Comparison of ENCODE assay signal across 18 cellular contexts in genomic region chr16:88798772-88799455, GRCh38. TPM values are rescaled to one million over a fixed set of nuclear protein-coding genes. Genes with fewer than 3 reads are reported as not detected.
DNase-seq lines count a peak whose midpoint lies in the region; ATAC-seq and TF ChIP-seq lines count a peak whose summit lies in the region.
"Had no signal": no experiment of that assay in that cellular context is flagged by ENCODE, and none has a peak within 500 bp of the region (broad histone marks: within the 10 kb centered on the region; RNA-seq: fewer than 3 reads in every experiment).

No MANE protein-coding gene starts in this region.

- H3K36me3 ChIP-seq in Loucy (ENCODE audit: insufficient read depth, low read length) (no peaks in the 10 kb centered on the region), GM23248 (ENCODE audit: low read depth) (no peaks in the 10 kb centered on the region)
- H3K36me3 ChIP-seq: pancreas had no signal

- H3K4me3 ChIP-seq in Loucy (ENCODE audit: low read length, poor library complexity, severe bottlenecking) (peak overlapping the region; percentile 79), GM23248 (no peak overlapping the region)
- H3K4me3 ChIP-seq: body of pancreas, dorsolateral prefrontal cortex, pancreas had no signal

- no peak overlapping the region for H3K4me3 Mint-ChIP-seq in natural killer cell treated with Interleukin-12 subunit alpha and Interleukin-12 subunit beta and Interleukin-15 and Interleukin-18, amount 100 ng/mL, for 72 hours

- H3K9me3 ChIP-seq in Loucy (ENCODE audit: insufficient read depth, low read depth, low read length) (no peaks in the 10 kb centered on the region), GM23248 (ENCODE audit: low read depth) (no peaks in the 10 kb centered on the region)
- H3K9me3 ChIP-seq: body of pancreas, pancreas had no signal

- peaks cover 0 to 9% of the 10 kb centered on the region in 2 donors for H3K4me1 Mint-ChIP-seq in natural killer cell treated with Interleukin-12 subunit alpha and Interleukin-12 subunit beta and Interleukin-15 and Interleukin-18, amount 100 ng/mL, for 72 hours (ENCODE audit: low read depth in 2 of 2)

- no peak overlapping the region for H2AFZ ChIP-seq in Loucy (ENCODE audit: low read length)
- no peak overlapping the region for H2AFZ ChIP-seq in GM23248

- no peaks in the 10 kb centered on the region for H3K9me2 ChIP-seq in Loucy (replicated peaks; ENCODE audit: low read depth, low read length)
- H3K9me2 ChIP-seq in GM23248 (ENCODE audit: insufficient read depth), result no peaks in the 10 kb centered on the region

- no peaks in the 10 kb centered on the region for H3K9me3 Mint-ChIP-seq in natural killer cell treated with Interleukin-12 subunit alpha and Interleukin-12 subunit beta and Interleukin-15 and Interleukin-18, amount 100 ng/mL, for 72 hours

- H3K9ac ChIP-seq in Loucy (ENCODE audit: low read depth, low read length, poor library complexity, severe bottlenecking), result peak overlapping the region; percentile 96
- no peak overlapping the region for H3K9ac ChIP-seq in GM23248

- peaks cover 50% of the 10 kb centered on the region for H3K4me1 ChIP-seq in Loucy (ENCODE audit: insufficient read depth, low read length, poor library complexity, severe bottlenecking)
- H3K4me1 ChIP-seq in GM23248 (ENCODE audit: insufficient read depth), result 0 out of 2 replicates have a peak, but pooled peaks cover 5% of the 10 kb centered on the region

- H4K20me1 ChIP-seq in Loucy (ENCODE audit: insufficient read depth, low read length, poor library complexity, severe bottlenecking) (no peaks in the 10 kb centered on the region), GM23248 (ENCODE audit: insufficient read depth) (no peaks in the 10 kb centered on the region)

- no peaks in the 10 kb centered on the region for H3K27me3 Mint-ChIP-seq in natural killer cell treated with Interleukin-12 subunit alpha and Interleukin-12 subunit beta and Interleukin-15 and Interleukin-18, amount 100 ng/mL, for 72 hours

- H3K36me3 Mint-ChIP-seq in natural killer cell treated with Interleukin-12 subunit alpha and Interleukin-12 subunit beta and Interleukin-15 and Interleukin-18, amount 100 ng/mL, for 72 hours, result no peaks in the 10 kb centered on the region

- H3F3A ChIP-seq in Loucy (ENCODE audit: low read depth) (peaks cover 4% of the 10 kb centered on the region), GM23248 (ENCODE audit: insufficient read depth) (no peaks in the 10 kb centered on the region)

- no peak overlapping the region for H3K27ac Mint-ChIP-seq in natural killer cell treated with Interleukin-12 subunit alpha and Interleukin-12 subunit beta and Interleukin-15 and Interleukin-18, amount 100 ng/mL, for 72 hours

- no peak overlapping the region for H3K27ac ChIP-seq in GM23248
- H3K27ac ChIP-seq: body of pancreas, dorsolateral prefrontal cortex, pancreas had no signal

- DNase-seq in NCI-H82 (lab: John Stamatoyannopoulos, UW) (peak; percentile 64), NCI-H82 treated with DMSO at 0.1 percent for 48 hours (lab: John Stamatoyannopoulos, UW; ENCODE audit: unreplicated experiment) (no peak), NCI-H69 (lab: John Stamatoyannopoulos, UW) (peak; percentile 39), myocyte (ENCODE audit: low read depth) (peak; percentile 27), GM13976 (ENCODE audit: low spot score) (no peak), GM23248 (no peak)
- DNase-seq in natural killer cell treated with Interleukin-12 subunit alpha and Interleukin-12 subunit beta and Interleukin-15 and Interleukin-18, amount 100 ng/mL, for 72 hours (ENCODE audit: low spot score), result no peak
- DNase-seq: ACHN; activated gamma-delta T cell treated with Interleukin-2 at 50 U/mL for 16 hours; body of pancreas; dorsolateral prefrontal cortex; hippocampal formation; NCI-H526; Right ventricle myocardium superior; small intestine; stimulated activated naive CD4-positive, alpha-beta T cell treated with Interleukin-2 at 50 U/mL for 16 hours had no signal

- H3K4me2 ChIP-seq in Loucy (ENCODE audit: low read depth, low read length, poor library complexity, severe bottlenecking) (peak overlapping the region; percentile 75), GM23248 (ENCODE audit: unreplicated experiment) (no peak overlapping the region)

- ATAC-seq in natural killer cell treated with Interleukin-12 subunit alpha and Interleukin-12 subunit beta and Interleukin-15 and Interleukin-18, amount 100 ng/mL, for 72 hours, result no peak
- ATAC-seq: body of pancreas, pancreas had no signal

- H3K27me3 ChIP-seq in Loucy (ENCODE audit: insufficient read depth, low read length, poor library complexity, severe bottlenecking), result no peaks in the 10 kb centered on the region
- H3K27me3 ChIP-seq in GM23248 (replicated peaks; ENCODE audit: insufficient read depth), result no peaks in the 10 kb centered on the region
- H3K27me3 ChIP-seq: body of pancreas had no signal

- H3K79me2 ChIP-seq in Loucy (ENCODE audit: insufficient read depth, low read length) (peaks cover 44% of the 10 kb centered on the region), GM23248 (ENCODE audit: insufficient read depth) (no peaks in the 10 kb centered on the region)

- in situ Hi-C loops in GM13976 (cut with MboI; ENCODE audit: low sequenced_read_pairs, unreplicated experiment) (no loop called here), GM23248 (cut with MboI) (no loop called here)

- no peak for TF ChIP-seq CTCF in Loucy (conservative IDR thresholded peaks at IDR 0.05; ENCODE audit: low read length)
- no peak for TF ChIP-seq CTCF in GM13976 (IDR thresholded peaks at IDR 0.05; ENCODE audit: borderline replicate concordance, control extremely low read depth, extremely low read depth, insufficient read depth, missing control alignments)

RNA-seq across cellular contexts. Expression of gene CDT1, which starts 4.7 kb away (rescaled TPM):
- total RNA-seq in myocyte, result 0.16 and 1.9 TPM in 2 replicates
- polyA plus RNA-seq in myocyte (2012), result 0.74 TPM
- 11.3 and 14.2 TPM in 2 replicates for total RNA-seq in GM23248 (2014; rRNA removed; shearing (Covaris generic))
- 5.4 and 5.9 TPM in 2 replicates for polyA plus RNA-seq in GM23248 (2016; fragmentation: Nextera tagmentation; extraction: Ambion mirVana)
- 100 to 1,000 TPM in 1 of 2 donors, 10 to 100 TPM in 1; 50.0 to 129 TPM for total RNA-seq in natural killer cell treated with Interleukin-12 subunit alpha and Interleukin-12 subunit beta and Interleukin-15 and Interleukin-18, amount 100 ng/mL, for 72 hours

RNA-seq across cellular contexts. Expression of gene APRT, which starts 12.8 kb away (rescaled TPM):
- 86.9 and 89.3 TPM in 2 replicates for total RNA-seq in myocyte
- polyA plus RNA-seq in myocyte (2012), result 123 TPM
- 105 and 150 TPM in 2 replicates for total RNA-seq in GM23248 (2014; rRNA removed; shearing (Covaris generic))
- 224 and 226 TPM in 2 replicates for polyA plus RNA-seq in GM23248 (2016; fragmentation: Nextera tagmentation; extraction: Ambion mirVana)
- total RNA-seq in natural killer cell treated with Interleukin-12 subunit alpha and Interleukin-12 subunit beta and Interleukin-15 and Interleukin-18, amount 100 ng/mL, for 72 hours, result 100 to 1,000 TPM; 142 to 192 TPM

RNA-seq across cellular contexts. Expression of gene PIEZO1, which starts 13.9 kb away (rescaled TPM):
- total RNA-seq in myocyte, result 198 and 238 TPM in 2 replicates
- polyA plus RNA-seq in myocyte (2012), result 246 TPM
- total RNA-seq in GM23248 (2014; rRNA removed; shearing (Covaris generic)), result 223 and 294 TPM in 2 replicates
- polyA plus RNA-seq in GM23248 (2016; fragmentation: Nextera tagmentation; extraction: Ambion mirVana), result 89.7 and 95.3 TPM in 2 replicates
- total RNA-seq in natural killer cell treated with Interleukin-12 subunit alpha and Interleukin-12 subunit beta and Interleukin-15 and Interleukin-18, amount 100 ng/mL, for 72 hours, result 100 to 1,000 TPM in 1 of 2 donors, 10 to 100 TPM in 1; 84.8 to 298 TPM

RNA-seq across cellular contexts. Expression of gene GALNS, which starts 57.8 kb away (rescaled TPM):
- 26.8 and 34.8 TPM in 2 replicates for total RNA-seq in myocyte
- polyA plus RNA-seq in myocyte (2012), result 32.0 TPM
- 21.5 and 24.0 TPM in 2 replicates for total RNA-seq in GM23248 (2014; rRNA removed; shearing (Covaris generic))
- 38.8 and 39.0 TPM in 2 replicates for polyA plus RNA-seq in GM23248 (2016; fragmentation: Nextera tagmentation; extraction: Ambion mirVana)
- 10 to 100 TPM; 27.3 to 46.3 TPM for total RNA-seq in natural killer cell treated with Interleukin-12 subunit alpha and Interleukin-12 subunit beta and Interleukin-15 and Interleukin-18, amount 100 ng/mL, for 72 hours

RNA-seq across cellular contexts. Expression of gene TRAPPC2L, which starts 58.0 kb away (rescaled TPM):
- total RNA-seq in myocyte, result 60.1 and 69.5 TPM in 2 replicates
- polyA plus RNA-seq in myocyte (2012), result 216 TPM
- total RNA-seq in GM23248 (2014; rRNA removed; shearing (Covaris generic)), result 18.7 and 20.4 TPM in 2 replicates
- polyA plus RNA-seq in GM23248 (2016; fragmentation: Nextera tagmentation; extraction: Ambion mirVana), result 83.2 and 90.9 TPM in 2 replicates
- 10 to 100 TPM; 37.8 to 48.3 TPM for total RNA-seq in natural killer cell treated with Interleukin-12 subunit alpha and Interleukin-12 subunit beta and Interleukin-15 and Interleukin-18, amount 100 ng/mL, for 72 hours

Comparison
In these comparisons a context has a peak if more than half of its experiments do, and no peak if none do; other contexts are left out.
1. DNase-seq: peak in NCI-H82 (single experiment), NCI-H69 (single experiment) and myocyte (single experiment); none in NCI-H82 treated with DMSO at 0.1 percent for 48 hours (single experiment), GM13976 (single experiment), GM23248 (single experiment) and natural killer cell treated with Interleukin-12 subunit alpha and Interleukin-12 subunit beta and Interleukin-15 and Interleukin-18, amount 100 ng/mL, for 72 hours (single experiment).